ENCODE assay signal across 15 cellular contexts in the genomic region with DNA sequence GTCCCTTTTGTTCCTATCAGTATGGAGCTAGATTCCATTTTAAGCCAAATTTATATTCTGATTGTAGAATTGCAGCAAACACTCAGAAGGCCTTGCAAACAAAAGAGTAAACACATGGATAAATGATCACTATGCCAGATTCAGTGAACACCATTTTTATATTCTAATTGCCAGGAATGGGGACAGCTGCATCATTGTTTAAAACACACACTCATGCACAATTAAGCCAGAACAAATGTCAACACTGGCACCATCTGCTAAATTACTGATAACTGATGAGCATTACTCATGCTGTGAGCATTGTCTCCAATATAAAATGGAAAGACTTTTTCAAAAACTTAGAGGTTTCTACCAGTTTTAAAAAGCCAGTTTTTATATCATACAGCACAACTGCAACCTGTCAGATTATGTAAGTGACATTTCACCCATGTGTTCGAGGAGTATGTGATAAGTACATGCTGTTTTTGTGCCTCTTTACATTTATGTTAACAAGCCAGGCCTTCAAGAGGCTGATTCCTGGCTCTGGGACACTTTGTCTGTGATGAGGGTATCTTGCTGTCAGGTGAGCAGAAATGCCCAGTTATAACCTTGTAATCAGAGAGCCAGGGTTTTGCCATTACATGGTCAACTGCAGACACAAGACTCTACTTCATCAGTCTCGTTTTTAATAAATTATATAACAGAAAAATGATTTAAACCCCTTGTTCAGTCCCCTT. TPM values are rescaled to one million over a fixed set of nuclear protein-coding genes. Genes with fewer than 3 reads are reported as not detected.
DNase-seq lines count a peak whose midpoint lies in the region; ATAC-seq and TF ChIP-seq lines count a peak whose summit lies in the region.
"Had no signal": no experiment of that assay in that cellular context is flagged by ENCODE, and none has a peak within 500 bp of the region (broad histone marks: within the 10 kb centered on the region; RNA-seq: fewer than 3 reads in every experiment).

No MANE protein-coding gene starts in this region.

- H3K9me3 ChIP-seq in left ventricle myocardium inferior (replicated peaks) = no peaks in the 10 kb centered on the region

- H3K27me3 ChIP-seq in left ventricle myocardium inferior (ENCODE audit: low read depth) = peaks cover 44% of the 10 kb centered on the region

- peaks cover 0 to 9% (median 8%) of the 10 kb centered on the region in 3 donors for H3K4me1 Mint-ChIP-seq in T-cell

- ATAC-seq in GM21367 (IDR thresholded peaks at IDR 0.05; ENCODE audit: unreplicated experiment) (no peak), HG02840 (IDR thresholded peaks at IDR 0.05; ENCODE audit: low FRiP score, unreplicated experiment) (no peak), T-cell (replicated peaks in 1 of 4) (no peak), HG02642 (IDR thresholded peaks at IDR 0.05; ENCODE audit: poor library complexity, unreplicated experiment) (no peak)
- ATAC-seq: activated naive CD8-positive, alpha-beta T cell treated with anti-CD3 and anti-CD28 coated beads, Interleukin-2, amount 50 U/mL, for 24 hours; natural killer cell treated with Interleukin-12 subunit alpha and Interleukin-12 subunit beta and Interleukin-15 and Interleukin-18, amount 100 ng/mL, for 72 hours had no signal

- H3K27ac ChIP-seq in left ventricle myocardium inferior (replicated peaks) = peak overlapping the region; percentile 55
- H3K27ac ChIP-seq: PC-9 had no signal

- no peak overlapping the region for H3K27ac Mint-ChIP-seq in T-cell
- H3K27ac Mint-ChIP-seq: activated naive CD8-positive, alpha-beta T cell treated with anti-CD3 and anti-CD28 coated beads, Interleukin-2, amount 50 U/mL, for 24 hours; endodermal cell; natural killer cell treated with Interleukin-12 subunit alpha and Interleukin-12 subunit beta and Interleukin-15 and Interleukin-18, amount 100 ng/mL, for 72 hours had no signal

- no peak overlapping the region for H3K4me3 ChIP-seq in left ventricle myocardium inferior
- H3K4me3 ChIP-seq: PC-9 had no signal

- CTCF ChIA-PET in T-cell (lab: Charles Lee) = no interaction called here

- H3K27me3 Mint-ChIP-seq in T-cell = peaks cover 54 to 68% of the 10 kb centered on the region in 2 donors

- intact Hi-C loops in left ventricle myocardium inferior (cut with micrococcal nuclease) = no loop called here

- DNase-seq in DMS153 (lab: John Stamatoyannopoulos, UW) (peak; percentile 77), NCI-H1436 treated with DMSO at 0.1 percent for 48 hours (lab: John Stamatoyannopoulos, UW) (peak; percentile 79), NCI-H524 (lab: John Stamatoyannopoulos, UW) (peak; percentile 64 to 81), left ventricle myocardium inferior (no peak), T-cell (no peak)
- DNase-seq: activated naive CD8-positive, alpha-beta T cell treated with anti-CD3 and anti-CD28 coated beads, Interleukin-2, amount 50 U/mL, for 24 hours; caudate nucleus; endodermal cell; mammary epithelial cell; NCI-H187; PC-9 had no signal

- no peak for TF ChIP-seq CTCF in left ventricle myocardium inferior (IDR thresholded peaks at IDR 0.05; ENCODE audit: borderline replicate concordance)

- no peak overlapping the region for H3K4me3 Mint-ChIP-seq in T-cell
- H3K4me3 Mint-ChIP-seq: activated naive CD8-positive, alpha-beta T cell treated with anti-CD3 and anti-CD28 coated beads, Interleukin-2, amount 50 U/mL, for 24 hours; endodermal cell; natural killer cell treated with Interleukin-12 subunit alpha and Interleukin-12 subunit beta and Interleukin-15 and Interleukin-18, amount 100 ng/mL, for 72 hours had no signal

- H3K36me3 Mint-ChIP-seq in T-cell = no peaks in the 10 kb centered on the region
- H3K36me3 Mint-ChIP-seq: natural killer cell treated with Interleukin-12 subunit alpha and Interleukin-12 subunit beta and Interleukin-15 and Interleukin-18, amount 100 ng/mL, for 72 hours had no signal

- POLR2A ChIA-PET in T-cell (lab: Charles Lee) = interaction anchor here in 1 of 2 donors (0.5 kb wide), 1 partner anchor 652 kb away, joined by 5 read pairs; no protein-coding TSS in a partner anchor

- no peaks in the 10 kb centered on the region for H3K9me3 Mint-ChIP-seq in T-cell
- H3K9me3 Mint-ChIP-seq: activated naive CD8-positive, alpha-beta T cell treated with anti-CD3 and anti-CD28 coated beads, Interleukin-2, amount 50 U/mL, for 24 hours; endodermal cell; natural killer cell treated with Interleukin-12 subunit alpha and Interleukin-12 subunit beta and Interleukin-15 and Interleukin-18, amount 100 ng/mL, for 72 hours had no signal

- H3K36me3 ChIP-seq in left ventricle myocardium inferior = no peaks in the 10 kb centered on the region

- peaks cover 53% of the 10 kb centered on the region for H3K4me1 ChIP-seq in left ventricle myocardium inferior

RNA-seq across cellular contexts. Expression of a gene that starts 4.4 kb away (rescaled TPM):
- total RNA-seq in left ventricle myocardium inferior (6.2 TPM), T-cell (under 1 TPM in 2 of 5 donors, not detected in 3; 0.09 to 0.28 TPM)
- total RNA-seq: mammary epithelial cell, PC-9 had no signal

Comparison
In these comparisons a context has a peak if more than half of its experiments do, and no peak if none do; other contexts are left out.
1. DNase-seq: peak in DMS153 (single experiment), NCI-H1436 treated with DMSO at 0.1 percent for 48 hours (single experiment) and NCI-H524 (2 of 2); none in left ventricle myocardium inferior (single experiment) and T-cell (0 of 34).